1 cellular context compared by ENCODE assay signal in genomic region chr3:6255229-6255628, GRCh38.
TF ChIP-seq lines count a peak whose summit lies in the region.

No MANE protein-coding gene starts in this region.

TF ChIP-seq in H1, 55 proteins besides CTCF, POLR2A, EP300 and RAD21:
- TF ChIP-seq KDM5A (IDR thresholded peaks at IDR 0.05; ENCODE audit: low read length), result no peak
- TF ChIP-seq SUZ12 (IDR thresholded peaks at IDR 0.05; ENCODE audit: low read length), result no peak
- no peak for TF ChIP-seq SIX5 (IDR thresholded peaks at IDR 0.05; ENCODE audit: low read depth, low read length)
